8 cellular contexts compared by ENCODE assay signal in genomic region chr17:4940625-4941021, GRCh38. TPM values are rescaled to one million over a fixed set of nuclear protein-coding genes. Genes with fewer than 3 reads are reported as not detected.
DNase-seq lines count a peak whose midpoint lies in the region; ATAC-seq, FAIRE-seq and TF ChIP-seq lines count a peak whose summit lies in the region.

No MANE protein-coding gene starts in this region.

- ATAC-seq in naive B cell (ENCODE audit: low read depth in 2 of 2) (no peak), GM18511 (IDR thresholded peaks at IDR 0.05; ENCODE audit: unreplicated experiment) (no peak), HG03378 (IDR thresholded peaks at IDR 0.05; ENCODE audit: unreplicated experiment) (no peak)

- H3K27me3 Mint-ChIP-seq in dendritic cell treated with granulocyte-macrophage colony-stimulating factor and Interleukin-4, amounts not matched to agents 40 ng/mL and 50 ng/mL, for 4 days, result no peaks in the 10 kb centered on the region
- no peaks in the 10 kb centered on the region for H3K27me3 Mint-ChIP-seq in naive B cell

- peaks cover 87% of the 10 kb centered on the region for H3K4me1 Mint-ChIP-seq in dendritic cell treated with granulocyte-macrophage colony-stimulating factor and Interleukin-4, amounts not matched to agents 40 ng/mL and 50 ng/mL, for 4 days (ENCODE audit: low read depth)
- H3K4me1 Mint-ChIP-seq in naive B cell, result peaks cover 61 to 78% (median 75%) of the 10 kb centered on the region in 3 donors

- H3K4me3 Mint-ChIP-seq in dendritic cell treated with granulocyte-macrophage colony-stimulating factor and Interleukin-4, amounts not matched to agents 40 ng/mL and 50 ng/mL, for 4 days, result peak overlapping the region; percentile 92
- H3K4me3 Mint-ChIP-seq in naive B cell, result peak overlapping the region; percentile 92 to 99 (median 99)

- peak; percentile 40 for FAIRE-seq in GM12892 (lab: Jason Lieb, UNC)

- intact Hi-C loops in dendritic cell treated with granulocyte-macrophage colony-stimulating factor and Interleukin-4, amounts not matched to agents 40 ng/mL and 50 ng/mL, for 4 days (cut with micrococcal nuclease), result loop anchor here (1.0 to 2.0 kb wide), 2 partner anchors 8 to 26 kb away; partner anchors contain the start of genes PFN1 and SPAG7

- H3K27ac Mint-ChIP-seq in dendritic cell treated with granulocyte-macrophage colony-stimulating factor and Interleukin-4, amounts not matched to agents 40 ng/mL and 50 ng/mL, for 4 days, result peak overlapping the region; percentile 90
- H3K27ac Mint-ChIP-seq in naive B cell, result peak overlapping the region; percentile 93 to 98 (median 96)

- DNase-seq in GM12892 (ENCODE audit: insufficient read length) (no peak), T-helper 2 cell (peak in 3 of 5 experiments; percentile 36 to 70 (median 43)), naive B cell (no peak), KG1 (lab: John Stamatoyannopoulos, UW) (no peak), SIG-M5 treated with dmso at 0.1 percent for 504 hours (lab: John Stamatoyannopoulos, UW; ENCODE audit: unreplicated experiment) (no peak)

- H3K36me3 Mint-ChIP-seq in dendritic cell treated with granulocyte-macrophage colony-stimulating factor and Interleukin-4, amounts not matched to agents 40 ng/mL and 50 ng/mL, for 4 days (ENCODE audit: low read depth), result peaks cover 99% of the 10 kb centered on the region
- peaks cover 11 to 33% of the 10 kb centered on the region in 2 donors for H3K36me3 Mint-ChIP-seq in naive B cell

- TF ChIP-seq POLR2A in GM12892 (IDR thresholded peaks at IDR 0.05; ENCODE audit: low read depth, low read length), result no peak

- no peaks in the 10 kb centered on the region for H3K9me3 Mint-ChIP-seq in dendritic cell treated with granulocyte-macrophage colony-stimulating factor and Interleukin-4, amounts not matched to agents 40 ng/mL and 50 ng/mL, for 4 days
- H3K9me3 Mint-ChIP-seq in naive B cell, result no peaks in the 10 kb centered on the region

RNA-seq across cellular contexts. Expression of gene RNF167, which starts 0.6 kb away (rescaled TPM):
- polyA plus RNA-seq in GM12892 (2012; ENCODE audit: missing spikeins), result 108 TPM
- 10 to 100 TPM; 19.9 to 25.8 (median 22.7) TPM for polyA plus RNA-seq in naive B cell (ENCODE audit: low read depth in 6 of 6)

RNA-seq across cellular contexts. Expression of gene SLC25A11, which starts 0.8 kb away (rescaled TPM):
- 61.3 TPM for polyA plus RNA-seq in GM12892 (2012; ENCODE audit: missing spikeins)
- polyA plus RNA-seq in naive B cell (ENCODE audit: low read depth in 6 of 6), result 10 to 100 TPM; 61.0 to 89.1 (median 71.4) TPM

RNA-seq across cellular contexts. Expression of gene PFN1, which starts 7.7 kb away (rescaled TPM):
- 1,802 TPM for polyA plus RNA-seq in GM12892 (2012; ENCODE audit: missing spikeins)
- polyA plus RNA-seq in naive B cell (ENCODE audit: low read depth in 6 of 6), result 1,000 to 10,000 TPM; 1,151 to 1,601 (median 1,370) TPM

RNA-seq across cellular contexts. Expression of gene GP1BA, which starts 8.5 kb away (rescaled TPM):
- 1.9 TPM for polyA plus RNA-seq in GM12892 (2012; ENCODE audit: missing spikeins)
- under 1 TPM in 4 of 6 donors, not detected in 2; 0.42 to 1.00 (median 0.56) TPM for polyA plus RNA-seq in naive B cell (ENCODE audit: low read depth in 6 of 6)

RNA-seq across cellular contexts. Expression of gene ENO3, which starts 10.3 kb away (rescaled TPM):
- 30.2 TPM for polyA plus RNA-seq in GM12892 (2012; ENCODE audit: missing spikeins)
- 1 to 10 TPM in 4 of 6 donors, under 1 TPM in 1, not detected in 1; 0.79 to 3.2 (median 1.2) TPM for polyA plus RNA-seq in naive B cell (ENCODE audit: low read depth in 6 of 6)

Comparison
In these comparisons a context has a peak if more than half of its experiments do, and no peak if none do; other contexts are left out.
1. DNase-seq: peak in T-helper 2 cell (3 of 5); none in GM12892 (single experiment), naive B cell (single experiment), KG1 (single experiment) and SIG-M5 treated with dmso at 0.1 percent for 504 hours (single experiment).